15 cellular contexts compared by ENCODE assay signal in genomic region chr3:187104342-187104741, GRCh38.
"Had no signal": no experiment of that assay in that cellular context is flagged by ENCODE, and none has a peak within 500 bp of the region (broad histone marks: within the 10 kb centered on the region; RNA-seq: fewer than 3 reads in every experiment).

No MANE protein-coding gene starts in this region.

- ATAC-seq: activated CD4-positive, CD25-positive, alpha-beta regulatory T cell treated with anti-CD3 and anti-CD28 coated beads, Interleukin-2, amount 50 U/mL, for 24 hours; lower lobe of right lung; stimulated activated memory B cell treated with anti-CD40 and anti-IgM and Interleukin-4, amounts not matched to agents 10 μg/mL and 1 μg/mL and 100 μg/mL, for 72 hours; T-cell had no signal

- H3K9me3 Mint-ChIP-seq: activated T-helper 17 cell treated with anti-CD3 and anti-CD28 coated beads, Interleukin-2, amount 50 U/mL, for 72 hours; stimulated activated memory B cell treated with anti-CD40 and anti-IgM and Interleukin-4, amounts not matched to agents 10 μg/mL and 1 μg/mL and 100 μg/mL, for 72 hours had no signal

- H3K4me3 ChIP-seq: lower lobe of right lung, pancreas, transverse colon, vagina had no signal

- H3K36me3 Mint-ChIP-seq: mesothelial cell of epicardium, T-cell had no signal

- DNase-seq: activated CD4-positive, alpha-beta T cell treated with anti-CD3 and anti-CD28 coated beads, Interleukin-2, amount 50 U/mL, for 1 hour; activated naive CD4-positive, alpha-beta T cell treated with Interleukin-2 at 50 U/mL for 16 hours; hypothalamus; lower lobe of right lung; pancreas; stimulated activated CD4-positive, alpha-beta T cell treated with anti-CD3 and anti-CD28 coated beads, Interleukin-2, amount 100 ng/mL, for 48 hours; T-helper 9 cell; transverse colon had no signal

- H3K9me3 ChIP-seq: esophagus muscularis mucosa, lower lobe of right lung, pancreas, transverse colon, vagina had no signal

- H3K27ac ChIP-seq: lower lobe of right lung, pancreas, transverse colon, vagina had no signal

- H3K4me3 Mint-ChIP-seq: activated T-helper 17 cell treated with anti-CD3 and anti-CD28 coated beads, Interleukin-2, amount 50 U/mL, for 72 hours; mesothelial cell of epicardium; stimulated activated memory B cell treated with anti-CD40 and anti-IgM and Interleukin-4, amounts not matched to agents 10 μg/mL and 1 μg/mL and 100 μg/mL, for 72 hours had no signal

- H3K36me3 ChIP-seq: esophagus muscularis mucosa, lower lobe of right lung, pancreas, transverse colon, vagina had no signal

- H3K27me3 Mint-ChIP-seq: activated T-helper 17 cell treated with anti-CD3 and anti-CD28 coated beads, Interleukin-2, amount 50 U/mL, for 72 hours; stimulated activated memory B cell treated with anti-CD40 and anti-IgM and Interleukin-4, amounts not matched to agents 10 μg/mL and 1 μg/mL and 100 μg/mL, for 72 hours; T-cell had no signal

- H3K27me3 ChIP-seq: esophagus muscularis mucosa, pancreas, transverse colon, vagina had no signal

- H3K27ac Mint-ChIP-seq: activated T-helper 17 cell treated with anti-CD3 and anti-CD28 coated beads, Interleukin-2, amount 50 U/mL, for 72 hours; mesothelial cell of epicardium; T-cell had no signal
